11 cellular contexts compared by ENCODE assay signal in the genomic region with DNA sequence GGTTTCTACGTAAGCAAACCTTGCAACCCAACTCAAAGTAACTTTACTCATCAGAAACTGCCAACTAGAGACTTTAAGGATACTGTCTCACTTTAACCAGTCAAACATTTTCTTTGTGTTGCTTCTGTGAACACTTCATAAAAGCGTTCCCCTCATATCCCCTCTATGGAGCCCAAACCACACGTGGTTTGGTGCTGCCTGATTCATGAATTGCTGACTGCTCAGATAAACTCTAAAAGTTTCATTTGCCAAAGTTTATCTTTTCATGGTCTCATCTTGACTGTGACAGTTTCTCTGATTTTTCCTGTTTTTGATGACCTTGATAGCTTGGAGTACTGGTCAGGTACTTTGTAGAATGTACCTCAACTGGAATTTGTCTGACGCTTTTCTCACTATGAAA.
"Had no signal": no experiment of that assay in that cellular context is flagged by ENCODE, and none has a peak within 500 bp of the region (broad histone marks: within the 10 kb centered on the region; RNA-seq: fewer than 3 reads in every experiment).

No MANE protein-coding gene starts in this region.

- H2AFZ ChIP-seq: GM23248, GM23338 had no signal

- ATAC-seq: GM23338, HCT116 had no signal

- H3K9ac ChIP-seq: GM23248 had no signal

- H3K4me1 ChIP-seq: HAP-1 had no signal

- H3K4me2 ChIP-seq: GM23338 had no signal

- FAIRE-seq: H1, H54 had no signal

- DNase-seq: GM23248, GOT3, H7, H9, HCEC 1CT, HFFc6 had no signal

- H3K4me3 ChIP-seq: GM23248, GM23338, HAP-1 had no signal

- H3K9me3 ChIP-seq: HAP-1 had no signal

- H3K36me3 ChIP-seq: HAP-1 had no signal

- H3K27ac ChIP-seq: GM23248 had no signal
